ENCODE assay signal across 8 cellular contexts in genomic region chr12:48853228-48853688, GRCh38. TPM values are rescaled to one million over a fixed set of nuclear protein-coding genes. Genes with fewer than 3 reads are reported as not detected.
A peak's percentile ranks its signal among the peaks of the same experiment; 100 is the strongest.
DNase-seq lines count a peak whose midpoint lies in the region; ATAC-seq and TF ChIP-seq lines count a peak whose summit lies in the region.

No MANE protein-coding gene starts in this region.

- CTCF ChIA-PET in IMR-90 (lab: Yijun Ruan, JAX), result interaction anchor here (0.5 to 3.3 kb wide), 18 partner anchors 12 to 144 kb away, joined by 3 to 63 read pairs (median 4); partner anchors contain the start of gene RND1

- DNase-seq in A172 (ENCODE audit: low spot score), result peak; percentile 80
- DNase-seq in IMR-90, result peak; percentile 89
- peak; percentile 84 for DNase-seq in activated T-cell treated with anti-CD3 and anti-CD28 coated beads for 1 hour (ENCODE audit: low read depth)
- DNase-seq in epithelial cell of esophagus (ENCODE audit: low read depth), result peak; percentile 90
- peak; percentile 95 for DNase-seq in mucosa of gallbladder (ENCODE audit: low spot score)
- DNase-seq in stimulated activated CD8-positive, alpha-beta memory T cell treated with anti-CD3 and anti-CD28 coated beads, Interleukin-2, amount 100 ng/mL, for 48 hours (ENCODE audit: low read depth in 2 of 2), result peak; percentile 64 to 77

- H3K9me1 ChIP-seq in IMR-90 (ENCODE audit: insufficient read depth, low read length), result no peaks in the 10 kb centered on the region; the same call in 1 of the 2 replicates

- peaks cover 6% of the 10 kb centered on the region for H3K4me1 ChIP-seq in IMR-90 (ENCODE audit: control insufficient read depth, insufficient read depth, low read length)
- H3K4me1 ChIP-seq in OCI-LY3 (ENCODE audit: low read length), result peaks cover 23% of the 10 kb centered on the region

- POLR2A ChIA-PET in IMR-90 (lab: Charles Lee; ENCODE audit: unreplicated experiment), result no interaction called here

- no peak; the same call in 1 of the 2 replicates for TF ChIP-seq POLR2A in IMR-90 (IDR thresholded peaks at IDR 0.05; ENCODE audit: low read depth, low read length)

- no peak overlapping the region; the same call in 1 of the 2 replicates for H3K56ac ChIP-seq in IMR-90 (ENCODE audit: extremely low read depth, insufficient read depth, low read length)

- dilution Hi-C loops in IMR-90 (cut with HindIII; ENCODE audit: low sequenced_read_pairs, unreplicated experiment), result no loop called here

- BruUV-seq in IMR-90 (replicated peaks; lab: Mats Ljungman, UMichigan), result no TSS peak

- H2AFZ ChIP-seq in IMR-90 (replicated peaks; ENCODE audit: low read length, poor library complexity), result peak overlapping the region; percentile 92
- peak overlapping the region; percentile 90 for H2AFZ ChIP-seq in OCI-LY3 (ENCODE audit: low read depth, low read length)

- H2BK120ac ChIP-seq in IMR-90 (ENCODE audit: low read depth, low read length), result 0 out of 2 replicates have a peak overlapping the region, but pooled peaks have one; percentile 17

- peaks cover 43% of the 10 kb centered on the region for H3K79me2 ChIP-seq in OCI-LY3 (ENCODE audit: low read length)

- peak overlapping the region; percentile 29 for H4K5ac ChIP-seq in IMR-90 (ENCODE audit: low read depth, low read length)

- H3K9ac ChIP-seq in IMR-90 (ENCODE audit: low read depth, low read length), result 0 out of 2 replicates have a peak overlapping the region, but pooled peaks have one; percentile 12
- H3K9ac ChIP-seq in OCI-LY3 (ENCODE audit: low read length), result peak overlapping the region; percentile 80

- TF ChIP-seq CTCF in IMR-90 (conservative IDR thresholded peaks at IDR 0.05; ENCODE audit: low read depth, low read length), result peak; percentile 94
- peak; percentile 84 for TF ChIP-seq CTCF in OCI-LY3 (IDR thresholded peaks at IDR 0.05; ENCODE audit: low read depth, low read length)
- peak; percentile 79 for TF ChIP-seq CTCF in epithelial cell of esophagus (IDR thresholded peaks at IDR 0.05; ENCODE audit: insufficient read depth, low read depth, low read length, missing control alignments)

- H2AK9ac ChIP-seq in IMR-90 (replicated peaks; ENCODE audit: low read depth, low read length, poor library complexity), result no peak overlapping the region

- intact Hi-C loops in IMR-90 (cut with micrococcal nuclease), result loop anchor here (1.0 kb wide), 2 partner anchors 37 to 83 kb away; no protein-coding TSS in a partner anchor

- peak; percentile 94 for TF ChIP-seq RAD21 in IMR-90 (IDR thresholded peaks at IDR 0.05; ENCODE audit: low read length)

- WGBS in IMR-90 (ENCODE audit: extremely low coverage in 2 of 2, insufficient read length in 1 of 2), 2 experiments, result 0% methylated on average over 1 of the region's 6 CpGs; no CpG with 5 or more reads in 1 of the 2 experiments

- in situ Hi-C loops in IMR-90 (cut with MboI; ENCODE audit: low sequenced_read_pairs), result loop anchor here (5.0 kb wide), 2 partner anchors 34 to 84 kb away; no protein-coding TSS in a partner anchor

- H3K27ac ChIP-seq in IMR-90 (ENCODE audit: insufficient read depth, low read length), result no peak overlapping the region
- peak overlapping the region; percentile 58 for H3K27ac ChIP-seq in OCI-LY3 (ENCODE audit: low read length)

- H3K14ac ChIP-seq in IMR-90 (replicated peaks; ENCODE audit: low read depth, low read length), result no peak overlapping the region; the same call in 1 of the 2 replicates

- H4K8ac ChIP-seq in IMR-90 (ENCODE audit: low read depth in 2 of 2, low read length in 2 of 2), result peak overlapping the region; percentile 78 to 90; a peak in 3 of 4 replicates

- 0 out of 2 replicates have a peak overlapping the region, but pooled peaks have one; percentile 7 for H4K91ac ChIP-seq in IMR-90 (ENCODE audit: insufficient read depth, low read depth, low read length)

- ATAC-seq in GM18520 (IDR thresholded peaks at IDR 0.05; ENCODE audit: unreplicated experiment), result peak; percentile 27
- ATAC-seq in IMR-90 (ENCODE audit: low read depth), result peak; percentile 55

- H3K36me3 ChIP-seq in IMR-90 (ENCODE audit: control insufficient read depth, insufficient read depth, low read length) (peaks cover 1% of the 10 kb centered on the region), OCI-LY3 (replicated peaks; ENCODE audit: low read depth, low read length) (peaks cover 17% of the 10 kb centered on the region)

- H2BK5ac ChIP-seq in IMR-90 (ENCODE audit: low read depth, low read length, poor library complexity, severe bottlenecking), result no peak overlapping the region

- H3K4ac ChIP-seq in IMR-90 (ENCODE audit: low read depth, low read length), result peak overlapping the region; percentile 44; the same call in 1 of the 2 replicates

- no peaks in the 10 kb centered on the region; the same call in none of the 2 replicates for H4K20me1 ChIP-seq in IMR-90 (ENCODE audit: insufficient read depth, low read length)
- H4K20me1 ChIP-seq in OCI-LY3 (ENCODE audit: insufficient read depth, low read length), result 0 out of 2 replicates have a peak, but pooled peaks cover 8% of the 10 kb centered on the region

- no peak overlapping the region for H3K18ac ChIP-seq in IMR-90 (ENCODE audit: low read depth, low read length)

- no peak overlapping the region for H3K23ac ChIP-seq in IMR-90 (ENCODE audit: low read depth, low read length)

- no peak overlapping the region for H2BK20ac ChIP-seq in IMR-90 (ENCODE audit: low read depth, low read length)

- H2BK15ac ChIP-seq in IMR-90 (ENCODE audit: low read depth, low read length), result no peak overlapping the region

- H3K27me3 ChIP-seq in IMR-90 (ENCODE audit: control insufficient read depth, insufficient read depth, low read length) (peaks cover 11% of the 10 kb centered on the region; the same call in 1 of the 2 replicates), OCI-LY3 (ENCODE audit: low read depth, low read length) (no peaks in the 10 kb centered on the region)

- H3K4me3 ChIP-seq in IMR-90 (ENCODE audit: insufficient read depth, low read depth, low read length), result peak overlapping the region; percentile 12; the same call in 1 of the 2 replicates
- peak overlapping the region; percentile 97 for H3K4me3 ChIP-seq in OCI-LY3 (ENCODE audit: low read length)
- peak overlapping the region; percentile 99 for H3K4me3 ChIP-seq in epithelial cell of esophagus (ENCODE audit: low read length)

- H2AK5ac ChIP-seq in IMR-90 (ENCODE audit: low read depth, low read length), result no peak overlapping the region

- peak overlapping the region; percentile 73 for H3K4me2 ChIP-seq in IMR-90 (ENCODE audit: low read depth, low read length)
- H3K4me2 ChIP-seq in OCI-LY3 (ENCODE audit: low read length), result peak overlapping the region; percentile 97

- peaks cover 7 to 39% of the 10 kb centered on the region in 2 experiments for H3K79me1 ChIP-seq in IMR-90 (ENCODE audit: low read depth in 1 of 2, low read length in 2 of 2)

- H3K9me3 ChIP-seq in IMR-90 (ENCODE audit: control insufficient read depth, insufficient read depth, low read length) (no peaks in the 10 kb centered on the region), OCI-LY3 (ENCODE audit: insufficient read depth, low read length) (no peaks in the 10 kb centered on the region)

TF ChIP-seq in IMR-90, 13 proteins besides CTCF, POLR2A, EP300 and RAD21:
- peak; percentile 97 for TF ChIP-seq SMC3 (IDR thresholded peaks at IDR 0.05; ENCODE audit: low read depth, low read length)
- TF ChIP-seq FOS (IDR thresholded peaks at IDR 0.05; ENCODE audit: low read depth, low read length), result no peak
TF ChIP-seq in IMR-90: peak in this region for 1.

RNA-seq across cellular contexts. Expression of gene DDX23, which starts 1.3 kb away (rescaled TPM):
- total RNA-seq in A172 (2014; rRNA removed; shearing (Covaris generic)), result 105 and 114 TPM in 2 replicates
- total RNA-seq in IMR-90 (2012; rRNA removed) (81.9 and 92.5 TPM in 2 replicates), mucosa of gallbladder (85.1 TPM)
- 59.1 and 61.8 TPM in 2 replicates for polyA plus RNA-seq in IMR-90 (2012; rRNA removed)
- polyA plus RNA-seq in IMR-90 (2012; cell fraction: cytosol; rRNA removed), result 26.3 and 32.9 TPM in 2 replicates
- 69.4 and 141 TPM in 2 replicates for polyA plus RNA-seq in IMR-90 (2012; cell fraction: nucleus; rRNA removed; ENCODE audit: low replicate concordance)

RNA-seq across cellular contexts. Expression of gene RND1, which starts 12.4 kb away (rescaled TPM):
- 0.12 and 0.24 TPM in 2 replicates for total RNA-seq in A172 (2014; rRNA removed; shearing (Covaris generic))
- total RNA-seq in IMR-90 (2012; rRNA removed) (under 0.01 TPM in 1 of 2 replicates, not detected in the other), mucosa of gallbladder (14.6 TPM)
- 0.21 and 0.26 TPM in 2 replicates for polyA plus RNA-seq in IMR-90 (2012; rRNA removed)
- polyA plus RNA-seq in IMR-90 (2012; cell fraction: cytosol; rRNA removed), result 0.13 and 0.62 TPM in 2 replicates
- polyA plus RNA-seq in IMR-90 (2012; cell fraction: nucleus; rRNA removed; ENCODE audit: low replicate concordance), result 0.17 and 0.31 TPM in 2 replicates

RNA-seq across cellular contexts. Expression of gene CACNB3, which starts 35.0 kb away (rescaled TPM):
- 11.7 and 20.4 TPM in 2 replicates for total RNA-seq in A172 (2014; rRNA removed; shearing (Covaris generic))
- total RNA-seq in IMR-90 (2012; rRNA removed) (15.3 and 18.1 TPM in 2 replicates), mucosa of gallbladder (43.1 TPM)
- 45.1 and 45.2 TPM in 2 replicates for polyA plus RNA-seq in IMR-90 (2012; rRNA removed)
- polyA plus RNA-seq in IMR-90 (2012; cell fraction: cytosol; rRNA removed), result 24.5 and 40.0 TPM in 2 replicates
- polyA plus RNA-seq in IMR-90 (2012; cell fraction: nucleus; rRNA removed; ENCODE audit: low replicate concordance), result 227 and 302 TPM in 2 replicates

Comparison
In these comparisons a context has a peak if more than half of its experiments do, and no peak if none do; other contexts are left out.
1. H3K4me3 ChIP-seq: peak in every context shown above with its lines; median percentile 99 in epithelial cell of esophagus; 97 in OCI-LY3; 12 in IMR-90.
2. RNA of gene RND1, which starts 12.4 kb away (total RNA-seq): 14.6 TPM in mucosa of gallbladder (single experiment); 0.12 to 0.24 TPM in A172 and under 0.01 TPM in IMR-90; every median in the first group is over 10 times any median in the second.
3. Peak in every context shown above with its lines, with median percentiles within 50 percentile points of each other: DNase-seq and CTCF ChIP-seq.